ENCODE assay signal across 20 cellular contexts in genomic region chr15:64150236-64150578, GRCh38. TPM values are rescaled to one million over a fixed set of nuclear protein-coding genes. Genes with fewer than 3 reads are reported as not detected.
DNase-seq lines count a peak whose midpoint lies in the region; ATAC-seq and TF ChIP-seq lines count a peak whose summit lies in the region.
"Had no signal": no experiment of that assay in that cellular context is flagged by ENCODE, and none has a peak within 500 bp of the region (broad histone marks: within the 10 kb centered on the region; RNA-seq: fewer than 3 reads in every experiment).

No MANE protein-coding gene starts in this region.

- H3K36me3 Mint-ChIP-seq in CD8-positive, alpha-beta T cell = peaks cover 11% of the 10 kb centered on the region
- peaks cover 2% of the 10 kb centered on the region for H3K36me3 Mint-ChIP-seq in neural progenitor cell

- TF ChIP-seq EP300 in esophagus muscularis mucosa (IDR thresholded peaks at IDR 0.05) = no peak

- peaks cover 23% of the 10 kb centered on the region; the same call in 1 of the 2 replicates for H3K79me2 ChIP-seq in OCI-LY7 (ENCODE audit: insufficient read depth, low read depth, low read length)
- no peaks in the 10 kb centered on the region for H3K79me2 ChIP-seq in neural progenitor cell (ENCODE audit: low read depth)

- no peak overlapping the region for H2BK15ac ChIP-seq in mesenchymal stem cell (ENCODE audit: low read depth, poor library complexity, severe bottlenecking)

- no peak overlapping the region for H3K27ac ChIP-seq in CD8-positive, alpha-beta T cell (ENCODE audit: low read depth, low read length)
- peak overlapping the region; percentile 34 for H3K27ac ChIP-seq in OCI-LY7 (ENCODE audit: low read depth, low read length, poor library complexity, severe bottlenecking)
- peak overlapping the region in 52 of 59 donors; percentile 3 to 96 (median 78) for H3K27ac ChIP-seq in dorsolateral prefrontal cortex
- no peak overlapping the region for H3K27ac ChIP-seq in neural progenitor cell
- no peak overlapping the region for H3K27ac ChIP-seq in right cardiac atrium (ENCODE audit: low read length)
- no peak overlapping the region for H3K27ac ChIP-seq in esophagus muscularis mucosa (replicated peaks in 1 of 4)
- H3K27ac ChIP-seq in mesenchymal stem cell (ENCODE audit: low read length, poor library complexity, severe bottlenecking) = no peak overlapping the region
- H3K27ac ChIP-seq: colonic mucosa, ovary, suprapubic skin had no signal

- H4K8ac ChIP-seq in mesenchymal stem cell (ENCODE audit: low read length) = no peak overlapping the region

- no peak overlapping the region for H4K91ac ChIP-seq in mesenchymal stem cell (ENCODE audit: low read length)

- WGBS in right cardiac atrium = 64% methylated on average over 7 of the region's 7 CpGs
- 88% methylated on average over 5 of the region's 7 CpGs for WGBS in esophagus muscularis mucosa
- 89% methylated on average over 3 of the region's 7 CpGs for WGBS in mesenchymal stem cell

- CTCF ChIA-PET in CD8-positive, alpha-beta T cell (lab: Charles Lee) = no interaction called here
- CTCF ChIA-PET in OCI-LY7 (lab: Charles Lee; ENCODE audit: unreplicated experiment) = no interaction called here

- H3K4me3 ChIP-seq in CD8-positive, alpha-beta T cell (ENCODE audit: low read depth, low read length) = no peak overlapping the region
- H3K4me3 ChIP-seq in OCI-LY7 (ENCODE audit: low read depth, low read length, poor library complexity, severe bottlenecking) (no peak overlapping the region), dorsolateral prefrontal cortex (no peak overlapping the region), neural progenitor cell (no peak overlapping the region), right cardiac atrium (ENCODE audit: low read length) (no peak overlapping the region), esophagus muscularis mucosa (no peak overlapping the region), mesenchymal stem cell (ENCODE audit: insufficient read depth in 1 of 2, low read depth in 1 of 2, low read length in 2 of 2) (no peak overlapping the region)
- H3K4me3 ChIP-seq: colonic mucosa, ovary, suprapubic skin had no signal

- 0 out of 2 replicates have a peak, but pooled peaks cover 4% of the 10 kb centered on the region for H4K20me1 ChIP-seq in OCI-LY7 (ENCODE audit: insufficient read depth, low read length)
- peaks cover 9% of the 10 kb centered on the region for H4K20me1 ChIP-seq in neural progenitor cell (ENCODE audit: low read depth)

- no peaks in the 10 kb centered on the region for H3K9me3 Mint-ChIP-seq in CD8-positive, alpha-beta T cell
- H3K9me3 Mint-ChIP-seq in neural progenitor cell = no peaks in the 10 kb centered on the region

- DNase-seq in CD8-positive, alpha-beta T cell = no peak
- DNase-seq in OCI-LY7 (ENCODE audit: low spot score) (no peak), dorsolateral prefrontal cortex (no peak), neural progenitor cell (ENCODE audit: low spot score) (no peak), right cardiac atrium (no peak), esophagus muscularis mucosa (ENCODE audit: extremely low spot score) (no peak), mesenchymal stem cell (no peak)
- no peak for DNase-seq in stimulated activated CD4-positive, alpha-beta T cell treated with anti-CD3 and anti-CD28 coated beads, Interleukin-2, amount 100 ng/mL, for 24 hours
- DNase-seq: activated CD4-positive, CD25-positive, alpha-beta regulatory T cell treated with anti-CD3 and anti-CD28 coated beads, Interleukin-2, amount 50 U/mL, for 72 hours; activated gamma-delta T cell treated with Interleukin-2 at 50 U/mL for 16 hours; colonic mucosa; GDM1; left colon; NCI-H187 treated with DMSO at 0.1 percent for 48 hours; NCI-H510A; SHP77 treated with DMSO at 0.1 percent for 48 hours; stimulated activated CD4-positive, alpha-beta T cell treated with anti-CD3 and anti-CD28 coated beads, Interleukin-2, amount 100 ng/mL, for 48 hours had no signal

- H2BK5ac ChIP-seq in mesenchymal stem cell (ENCODE audit: low read depth, low read length, poor library complexity, severe bottlenecking) = no peak overlapping the region

- H3K27me3 ChIP-seq in CD8-positive, alpha-beta T cell (ENCODE audit: insufficient read depth, low read length) = peaks cover 14% of the 10 kb centered on the region
- H3K27me3 ChIP-seq in dorsolateral prefrontal cortex = peaks cover 0 to 19% (median 5%) of the 10 kb centered on the region in 45 donors
- H3K27me3 ChIP-seq in neural progenitor cell = peaks cover 32% of the 10 kb centered on the region
- H3K27me3 ChIP-seq in right cardiac atrium (ENCODE audit: control insufficient read depth, insufficient read depth) = no peaks in the 10 kb centered on the region
- H3K27me3 ChIP-seq in esophagus muscularis mucosa = peaks cover 6 to 33% (median 18%) of the 10 kb centered on the region in 4 donors
- H3K27me3 ChIP-seq in mesenchymal stem cell (ENCODE audit: control insufficient read depth in 1 of 2, insufficient read depth in 1 of 2, low read length in 2 of 2) = peaks cover 9 to 16% of the 10 kb centered on the region in 2 experiments
- H3K27me3 ChIP-seq: ovary had no signal

- no peaks in the 10 kb centered on the region for H3K9me2 ChIP-seq in OCI-LY7 (ENCODE audit: insufficient read depth, low read length)

- H3K23ac ChIP-seq in mesenchymal stem cell (ENCODE audit: low read length in 2 of 2) = no peak overlapping the region

- H3K18ac ChIP-seq in mesenchymal stem cell (ENCODE audit: low read depth in 1 of 2, low read length in 2 of 2) = no peak overlapping the region

- peaks cover 3% of the 10 kb centered on the region for H3K27me3 Mint-ChIP-seq in CD8-positive, alpha-beta T cell (ENCODE audit: low read depth)
- H3K27me3 Mint-ChIP-seq in neural progenitor cell (ENCODE audit: insufficient read depth, low read depth) = peaks cover 15% of the 10 kb centered on the region

- H3F3A ChIP-seq in neural progenitor cell (ENCODE audit: low read depth) = peaks cover 24% of the 10 kb centered on the region

- H3K14ac ChIP-seq in mesenchymal stem cell (ENCODE audit: low read length in 2 of 2) = no peak overlapping the region

- intact Hi-C loops in CD8-positive, alpha-beta T cell (cut with DNase I, micrococcal nuclease) = loop anchor here in 1 of 2 experiments (5.0 to 10.0 kb wide), 2 partner anchors 685 to 863 kb away; no protein-coding TSS in a partner anchor
- intact Hi-C loops in OCI-LY7 (cut with micrococcal nuclease; ENCODE audit: unreplicated experiment) (loop anchor here (5.0 kb wide), 2 partner anchors 318 to 538 kb away; partner anchors contain the start of gene HERC1), dorsolateral prefrontal cortex (cut with DNase I) (loop anchor here (10.0 kb wide), 2 partner anchors 395 to 545 kb away; no protein-coding TSS in a partner anchor), right cardiac atrium (cut with DNase I) (loop anchor here in 2 of 4 donors (5.0 kb wide), 2 partner anchors 53 to 58 kb away; partner anchors contain the start of genes CIAO2A (in 1 of the 2) and SNX1 (in 1 of the 2)), esophagus muscularis mucosa (cut with DNase I) (no loop called here)

- H3K4me3 Mint-ChIP-seq in CD8-positive, alpha-beta T cell = peak overlapping the region; percentile 15
- peak overlapping the region; percentile 38 for H3K4me3 Mint-ChIP-seq in neural progenitor cell

- POLR2A ChIA-PET in CD8-positive, alpha-beta T cell (lab: Charles Lee) = interaction anchor here (2.3 kb wide), 1 partner anchor 12 kb away, joined by 7 read pairs; the partner anchor contains the start of gene PPIB
- POLR2A ChIA-PET in OCI-LY7 (lab: Charles Lee) = interaction anchor here (0.6 to 2.4 kb wide), 8 partner anchors 11 to 397 kb away, joined by 3 to 14 read pairs (median 4); partner anchors contain the start of gene SNX1

- peak overlapping the region; percentile 60; the same call in 1 of the 2 replicates for H2AFZ ChIP-seq in OCI-LY7 (ENCODE audit: low read length)
- H2AFZ ChIP-seq in neural progenitor cell (replicated peaks) = no peak overlapping the region
- no peak overlapping the region for H2AFZ ChIP-seq in mesenchymal stem cell (ENCODE audit: low read depth, low read length)

- peaks cover 24% of the 10 kb centered on the region for H3K4me1 Mint-ChIP-seq in CD8-positive, alpha-beta T cell (ENCODE audit: low read depth)
- H3K4me1 Mint-ChIP-seq in neural progenitor cell = peaks cover 7% of the 10 kb centered on the region

- peaks cover 30% of the 10 kb centered on the region for H3K4me1 ChIP-seq in CD8-positive, alpha-beta T cell (ENCODE audit: insufficient read depth, low read length)
- H3K4me1 ChIP-seq in OCI-LY7 (ENCODE audit: insufficient read depth, low read length, poor library complexity, severe bottlenecking) = peaks cover 32% of the 10 kb centered on the region
- H3K4me1 ChIP-seq in neural progenitor cell = peaks cover 16% of the 10 kb centered on the region
- peaks cover 3% of the 10 kb centered on the region for H3K4me1 ChIP-seq in right cardiac atrium (ENCODE audit: control insufficient read depth, insufficient read depth, low read length)
- peaks cover 33 to 42% (median 37%) of the 10 kb centered on the region in 4 donors for H3K4me1 ChIP-seq in esophagus muscularis mucosa
- H3K4me1 ChIP-seq in mesenchymal stem cell (ENCODE audit: control insufficient read depth, insufficient read depth, low read depth, low read length) = peaks cover 37% of the 10 kb centered on the region

- no peak overlapping the region for H2BK120ac ChIP-seq in mesenchymal stem cell (ENCODE audit: low read depth, low read length)

- no peak overlapping the region for H2AK5ac ChIP-seq in mesenchymal stem cell (ENCODE audit: low read length, severe bottlenecking)

- no peak overlapping the region for H3K27ac Mint-ChIP-seq in CD8-positive, alpha-beta T cell
- no peak overlapping the region for H3K27ac Mint-ChIP-seq in neural progenitor cell

- H2BK12ac ChIP-seq in mesenchymal stem cell (ENCODE audit: low read length in 2 of 2) = no peak overlapping the region

- no peak overlapping the region for H3K4ac ChIP-seq in mesenchymal stem cell (ENCODE audit: low read depth in 1 of 2, low read length in 2 of 2)

- H3K36me3 ChIP-seq in CD8-positive, alpha-beta T cell (ENCODE audit: insufficient read depth, low read length) = peaks cover 5% of the 10 kb centered on the region
- peaks cover 27% of the 10 kb centered on the region for H3K36me3 ChIP-seq in OCI-LY7 (ENCODE audit: insufficient read depth, low read length)
- no peaks in the 10 kb centered on the region for H3K36me3 ChIP-seq in neural progenitor cell
- H3K36me3 ChIP-seq in esophagus muscularis mucosa = peaks cover 3 to 22% (median 18%) of the 10 kb centered on the region in 4 donors
- H3K36me3 ChIP-seq in mesenchymal stem cell (ENCODE audit: control insufficient read depth in 1 of 2, insufficient read depth in 2 of 2, low read depth in 1 of 2, low read length in 2 of 2) = peaks cover 16 to 27% of the 10 kb centered on the region in 2 experiments
- H3K36me3 ChIP-seq: ovary had no signal

- ATAC-seq in CD8-positive, alpha-beta T cell = no peak
- ATAC-seq in right cardiac atrium = no peak
- ATAC-seq: HCT116, left colon had no signal

- no peaks in the 10 kb centered on the region for H3K79me1 ChIP-seq in mesenchymal stem cell (replicated peaks; ENCODE audit: low read length, poor library complexity, severe bottlenecking)

- BruUV-seq in OCI-LY7 (replicated peaks; lab: Mats Ljungman, UMichigan) = no TSS peak

- no peak for TF ChIP-seq CTCF in CD8-positive, alpha-beta T cell (IDR thresholded peaks at IDR 0.05)
- TF ChIP-seq CTCF in OCI-LY7 (conservative IDR thresholded peaks at IDR 0.05; ENCODE audit: low read length) = no peak
- TF ChIP-seq CTCF in dorsolateral prefrontal cortex (IDR thresholded peaks at IDR 0.05 in 54 of 56, conservative IDR thresholded peaks at IDR 0.05 in 2 of 56; ENCODE audit: low read depth in 1 of 56, partially characterized antibody in 56 of 56) = no peak
- TF ChIP-seq CTCF in neural progenitor cell (IDR thresholded peaks at IDR 0.05) = no peak
- TF ChIP-seq CTCF in esophagus muscularis mucosa (IDR thresholded peaks at IDR 0.05) = no peak

- TF ChIP-seq POLR2A in esophagus muscularis mucosa (IDR thresholded peaks at IDR 0.05; ENCODE audit: low read depth) = no peak

- H3K9me3 ChIP-seq in CD8-positive, alpha-beta T cell (ENCODE audit: low read length) = no peaks in the 10 kb centered on the region
- H3K9me3 ChIP-seq in OCI-LY7 (ENCODE audit: low read length) = no peaks in the 10 kb centered on the region
- H3K9me3 ChIP-seq in neural progenitor cell (ENCODE audit: low read depth) = no peaks in the 10 kb centered on the region
- H3K9me3 ChIP-seq in right cardiac atrium (ENCODE audit: control insufficient read depth, low read length) = no peaks in the 10 kb centered on the region
- no peaks in the 10 kb centered on the region for H3K9me3 ChIP-seq in esophagus muscularis mucosa
- H3K9me3 ChIP-seq in mesenchymal stem cell (ENCODE audit: control insufficient read depth, low read length) = no peaks in the 10 kb centered on the region
- H3K9me3 ChIP-seq: colonic mucosa, ovary, suprapubic skin had no signal

- no peak overlapping the region for H3K9ac ChIP-seq in neural progenitor cell
- no peak overlapping the region for H3K9ac ChIP-seq in mesenchymal stem cell (ENCODE audit: low read length)

- H3K4me2 ChIP-seq in OCI-LY7 (ENCODE audit: low read length) (peak overlapping the region; percentile 39), neural progenitor cell (no peak overlapping the region), mesenchymal stem cell (ENCODE audit: low read length, poor library complexity, severe bottlenecking) (no peak overlapping the region)

RNA-seq across cellular contexts. Expression of gene SNX22, which starts 1.3 kb away (rescaled TPM):
- under 1 TPM; 0.33 to 0.60 TPM for total RNA-seq in CD8-positive, alpha-beta T cell
- total RNA-seq in OCI-LY7 (2014; rRNA removed; shearing (Covaris generic)) = 63.1 and 65.7 TPM in 2 replicates
- total RNA-seq in OCI-LY7 (2022) = 61.6 and 68.8 TPM in 2 replicates
- 10 to 100 TPM in 113 of 120 experiments, 1 to 10 TPM in 7; 3.1 to 59.1 (median 19.8) TPM for total RNA-seq in dorsolateral prefrontal cortex
- total RNA-seq in neural progenitor cell (ENCODE audit: low replicate concordance) = 4.0 and 6.4 TPM in 2 replicates
- total RNA-seq in right cardiac atrium = 100 to 1,000 TPM in 1 of 4 donors, 10 to 100 TPM in 3; 56.2 to 114 (median 62.6) TPM
- 74.0 TPM for polyA plus RNA-seq in right cardiac atrium
- total RNA-seq in esophagus muscularis mucosa = under 1 TPM in 3 of 4 donors, not detected in 1; 0.19 to 0.42 (median 0.33) TPM
- 0.03 TPM for polyA plus RNA-seq in mesenchymal stem cell (2013, experiment 1 of 2)
- polyA plus RNA-seq in mesenchymal stem cell (2013, experiment 2 of 2) = 0.01 TPM

RNA-seq across cellular contexts. Expression of gene PPIB, which starts 12.6 kb away (rescaled TPM):
- 100 to 1,000 TPM; 148 to 156 TPM for total RNA-seq in CD8-positive, alpha-beta T cell
- 243 and 263 TPM in 2 replicates for total RNA-seq in OCI-LY7 (2014; rRNA removed; shearing (Covaris generic))
- 248 and 307 TPM in 2 replicates for total RNA-seq in OCI-LY7 (2022)
- total RNA-seq in dorsolateral prefrontal cortex = 100 to 1,000 TPM in 85 of 120 experiments, 10 to 100 TPM in 35; 75.2 to 173 (median 106) TPM
- total RNA-seq in neural progenitor cell (ENCODE audit: low replicate concordance) = 109 and 137 TPM in 2 replicates
- 100 to 1,000 TPM; 131 to 263 (median 186) TPM for total RNA-seq in right cardiac atrium
- polyA plus RNA-seq in right cardiac atrium = 209 TPM
- total RNA-seq in esophagus muscularis mucosa = 100 to 1,000 TPM; 110 to 227 (median 214) TPM
- 1,096 TPM for polyA plus RNA-seq in mesenchymal stem cell (2013, experiment 1 of 2)
- 1,075 TPM for polyA plus RNA-seq in mesenchymal stem cell (2013, experiment 2 of 2)

RNA-seq across cellular contexts. Expression of gene SNX1, which starts 54.4 kb away (rescaled TPM):
- total RNA-seq in CD8-positive, alpha-beta T cell = 10 to 100 TPM; 61.0 to 65.8 TPM
- 30.1 and 39.4 TPM in 2 replicates for total RNA-seq in OCI-LY7 (2014; rRNA removed; shearing (Covaris generic))
- total RNA-seq in OCI-LY7 (2022) (126 and 129 TPM in 2 replicates), dorsolateral prefrontal cortex (100 to 1,000 TPM in 82 of 120 experiments, 10 to 100 TPM in 38; 71.7 to 193 (median 110) TPM), neural progenitor cell (ENCODE audit: low replicate concordance) (24.0 and 31.3 TPM in 2 replicates), right cardiac atrium (100 to 1,000 TPM in 3 of 4 donors, 10 to 100 TPM in 1; 99.2 to 149 (median 105) TPM), esophagus muscularis mucosa (10 to 100 TPM; 79.4 to 93.0 (median 87.5) TPM)
- polyA plus RNA-seq in right cardiac atrium = 54.1 TPM
- 65.3 TPM for polyA plus RNA-seq in mesenchymal stem cell (2013, experiment 1 of 2)
- 56.2 TPM for polyA plus RNA-seq in mesenchymal stem cell (2013, experiment 2 of 2)

RNA-seq across cellular contexts. Expression of gene CIAO2A, which starts 56.6 kb away (rescaled TPM):
- 10 to 100 TPM; 12.4 to 12.7 TPM for total RNA-seq in CD8-positive, alpha-beta T cell
- 71.6 and 84.7 TPM in 2 replicates for total RNA-seq in OCI-LY7 (2014; rRNA removed; shearing (Covaris generic))
- 78.7 and 86.7 TPM in 2 replicates for total RNA-seq in OCI-LY7 (2022)
- total RNA-seq in dorsolateral prefrontal cortex = 10 to 100 TPM; 13.7 to 37.5 (median 22.9) TPM
- total RNA-seq in neural progenitor cell (ENCODE audit: low replicate concordance) = 114 and 210 TPM in 2 replicates
- total RNA-seq in right cardiac atrium = 10 to 100 TPM; 43.9 to 66.2 (median 53.6) TPM
- 82.7 TPM for polyA plus RNA-seq in right cardiac atrium
- total RNA-seq in esophagus muscularis mucosa = 10 to 100 TPM; 15.3 to 24.4 (median 20.4) TPM
- 65.4 TPM for polyA plus RNA-seq in mesenchymal stem cell (2013, experiment 1 of 2)
- polyA plus RNA-seq in mesenchymal stem cell (2013, experiment 2 of 2) = 92.1 TPM

Comparison
In these comparisons a context has a peak if more than half of its experiments do, and no peak if none do; other contexts are left out.
1. H3K27ac ChIP-seq: peak in OCI-LY7 (single experiment) and dorsolateral prefrontal cortex (52 of 59); none in CD8-positive, alpha-beta T cell (single experiment), neural progenitor cell (single experiment), right cardiac atrium (single experiment), esophagus muscularis mucosa (0 of 4) and mesenchymal stem cell (single experiment).